Comparison of ENCODE assay signal across 12 cellular contexts in genomic region chr5:160420331-160420610, GRCh38. TPM values are rescaled to one million over a fixed set of nuclear protein-coding genes. Genes with fewer than 3 reads are reported as not detected.
DNase-seq lines count a peak whose midpoint lies in the region; ATAC-seq and TF ChIP-seq lines count a peak whose summit lies in the region.
"Had no signal": no experiment of that assay in that cellular context is flagged by ENCODE, and none has a peak within 500 bp of the region (broad histone marks: within the 10 kb centered on the region; RNA-seq: fewer than 3 reads in every experiment).

No MANE protein-coding gene starts in this region.

- no TSS peak for BruUV-seq in Panc1 (replicated peaks; lab: Mats Ljungman, UMichigan)
- no TSS peak for BruUV-seq in PC-3 (replicated peaks; lab: Mats Ljungman, UMichigan)

- no peak for TF ChIP-seq EP300 in transverse colon (IDR thresholded peaks at IDR 0.05; ENCODE audit: low read depth)

- peaks cover 42% of the 10 kb centered on the region for H3K4me1 ChIP-seq in Panc1 (ENCODE audit: control insufficient read depth, insufficient read depth, low read length)
- H3K4me1 ChIP-seq in transverse colon: peaks cover 18 to 44% (median 24%) of the 10 kb centered on the region in 4 donors
- H3K4me1 ChIP-seq in PC-3 (ENCODE audit: insufficient read depth, low read length): peaks cover 38% of the 10 kb centered on the region

- no peak for TF ChIP-seq CTCF in Panc1 (IDR thresholded peaks at IDR 0.05)
- TF ChIP-seq CTCF in endothelial cell (IDR thresholded peaks at IDR 0.05; ENCODE audit: unreplicated experiment): no peak
- no peak for TF ChIP-seq CTCF in transverse colon (IDR thresholded peaks at IDR 0.05)
- TF ChIP-seq CTCF in PC-3 (conservative IDR thresholded peaks at IDR 0.05; ENCODE audit: low read depth, low read length): no peak

- H3K4me3 Mint-ChIP-seq in activated naive CD4-positive, alpha-beta T cell treated with anti-CD3 and anti-CD28 coated beads, Interleukin-2, amount 10 ng/mL, durations not matched to agents 7 days and 5 days: peak overlapping the region; percentile 92
- peak overlapping the region; percentile 7 for H3K4me3 Mint-ChIP-seq in endothelial cell (ENCODE audit: unreplicated experiment)

- no peaks in the 10 kb centered on the region for H3F3A ChIP-seq in PC-3 (ENCODE audit: low read length, unreplicated experiment)

- peaks cover 81% of the 10 kb centered on the region for H3K4me1 Mint-ChIP-seq in activated naive CD4-positive, alpha-beta T cell treated with anti-CD3 and anti-CD28 coated beads, Interleukin-2, amount 10 ng/mL, durations not matched to agents 7 days and 5 days
- H3K4me1 Mint-ChIP-seq in endothelial cell (ENCODE audit: unreplicated experiment): peaks cover 32% of the 10 kb centered on the region

- H4K20me1 ChIP-seq in PC-3 (ENCODE audit: low read length): 0 out of 2 replicates have a peak, but pooled peaks cover 5% of the 10 kb centered on the region

- H3K36me3 Mint-ChIP-seq in activated naive CD4-positive, alpha-beta T cell treated with anti-CD3 and anti-CD28 coated beads, Interleukin-2, amount 10 ng/mL, durations not matched to agents 7 days and 5 days: peaks cover 42% of the 10 kb centered on the region
- no peaks in the 10 kb centered on the region for H3K36me3 Mint-ChIP-seq in endothelial cell (ENCODE audit: low read depth, unreplicated experiment)

- H3K9me3 Mint-ChIP-seq in activated naive CD4-positive, alpha-beta T cell treated with anti-CD3 and anti-CD28 coated beads, Interleukin-2, amount 10 ng/mL, durations not matched to agents 7 days and 5 days: no peaks in the 10 kb centered on the region
- no peaks in the 10 kb centered on the region for H3K9me3 Mint-ChIP-seq in endothelial cell (ENCODE audit: unreplicated experiment)

- no peak for TF ChIP-seq POLR2A in transverse colon (IDR thresholded peaks at IDR 0.05)

- intact Hi-C loops in Panc1 (cut with micrococcal nuclease; ENCODE audit: unreplicated experiment) (no loop called here), transverse colon (cut with DNase I; ENCODE audit: low total_unique reads) (no loop called here), PC-3 (cut with micrococcal nuclease) (loop anchor here (5.0 kb wide), 1 partner anchor 42 kb away; no protein-coding TSS in a partner anchor)

- H3K79me2 ChIP-seq in PC-3 (ENCODE audit: low read length): peaks cover 62% of the 10 kb centered on the region

- H3K9me2 ChIP-seq in PC-3 (replicated peaks; ENCODE audit: low read length): no peaks in the 10 kb centered on the region

- CTCF ChIA-PET in activated naive CD4-positive, alpha-beta T cell treated with anti-CD3 and anti-CD28 coated beads, Interleukin-2, amount 10 ng/mL, durations not matched to agents 7 days and 5 days (lab: Charles Lee): interaction anchor here (0.7 to 3.4 kb wide), 2 partner anchors 19 to 326 kb away, joined by 3 to 19 read pairs; no protein-coding TSS in a partner anchor
- CTCF ChIA-PET in Panc1 (lab: Charles Lee): no interaction called here
- CTCF ChIA-PET in PC-3 (lab: Charles Lee): no interaction called here

- no peaks in the 10 kb centered on the region for H3K27me3 ChIP-seq in Panc1 (ENCODE audit: control insufficient read depth, insufficient read depth, low read length)
- H3K27me3 ChIP-seq in transverse colon: no peaks in the 10 kb centered on the region
- H3K27me3 ChIP-seq in PC-3 (ENCODE audit: low read length): no peaks in the 10 kb centered on the region
- H3K27me3 ChIP-seq: Peyer's patch had no signal

- POLR2A ChIA-PET in Panc1 (lab: Charles Lee) (no interaction called here), PC-3 (lab: Charles Lee; ENCODE audit: unreplicated experiment) (no interaction called here)

- H2AFZ ChIP-seq in PC-3 (ENCODE audit: low read length): no peak overlapping the region

- H3K27ac ChIP-seq in Panc1 (ENCODE audit: low read length) (peak overlapping the region; percentile 99), transverse colon (peak overlapping the region; percentile 84 to 92 (median 88)), PC-3 (ENCODE audit: low read length) (no peak overlapping the region)
- H3K27ac ChIP-seq: C4-2B had no signal

- no peaks in the 10 kb centered on the region for H3K9me3 ChIP-seq in Panc1 (ENCODE audit: control insufficient read depth, insufficient read depth, low read depth, low read length)
- H3K9me3 ChIP-seq in transverse colon: no peaks in the 10 kb centered on the region
- no peaks in the 10 kb centered on the region for H3K9me3 ChIP-seq in PC-3 (ENCODE audit: low read length)
- H3K9me3 ChIP-seq: Peyer's patch had no signal

- H3K36me3 ChIP-seq in Panc1 (ENCODE audit: control insufficient read depth, insufficient read depth, low read length) (peaks cover 34% of the 10 kb centered on the region), transverse colon (no peaks in the 10 kb centered on the region), PC-3 (ENCODE audit: low read depth, low read length) (peaks cover 14% of the 10 kb centered on the region)
- H3K36me3 ChIP-seq: Peyer's patch had no signal

- peak overlapping the region; percentile 97 for H3K27ac Mint-ChIP-seq in activated naive CD4-positive, alpha-beta T cell treated with anti-CD3 and anti-CD28 coated beads, Interleukin-2, amount 10 ng/mL, durations not matched to agents 7 days and 5 days
- peak overlapping the region; percentile 100 for H3K27ac Mint-ChIP-seq in endothelial cell (ENCODE audit: unreplicated experiment)

- ATAC-seq in Panc1 (no peak), PC-3 (no peak)

- DNase-seq in activated naive CD4-positive, alpha-beta T cell treated with anti-CD3 and anti-CD28 coated beads, Interleukin-2, amount 10 ng/mL, durations not matched to agents 7 days and 5 days: no peak
- DNase-seq in activated naive CD4-positive, alpha-beta T cell (lab: John Stamatoyannopoulos, UW): no peak
- DNase-seq in Panc1 (ENCODE audit: low read depth, low spot score) (peak; percentile 5), endothelial cell (ENCODE audit: low spot score) (no peak), transverse colon (no peak), NCI-H2171 (lab: John Stamatoyannopoulos, UW) (no peak), PC-3 (no peak), NCI-H1105 (lab: John Stamatoyannopoulos, UW) (no peak)
- DNase-seq: activated CD4-positive, alpha-beta T cell treated with anti-CD3 and anti-CD28 coated beads for 1 hour; Peyer's patch; stimulated activated CD4-positive, alpha-beta T cell treated with anti-CD3 and anti-CD28 coated beads, Interleukin-12 subunit alpha, Interleukin-12 subunit beta, amount 100 ng/mL, for 4 hours had no signal

- no peaks in the 10 kb centered on the region for H3K27me3 Mint-ChIP-seq in activated naive CD4-positive, alpha-beta T cell treated with anti-CD3 and anti-CD28 coated beads, Interleukin-2, amount 10 ng/mL, durations not matched to agents 7 days and 5 days
- H3K27me3 Mint-ChIP-seq in endothelial cell (ENCODE audit: unreplicated experiment): peaks cover 11% of the 10 kb centered on the region

- H3K9ac ChIP-seq in PC-3 (ENCODE audit: low read length): no peak overlapping the region

- in situ Hi-C loops in Panc1 (cut with HindIII; ENCODE audit: low pct_unique_long_range_greater_than_20kb, low sequenced_read_pairs) (no loop called here), transverse colon (cut with MboI; ENCODE audit: low pct_ligation_motif_present in 1 of 4, low pct_unique_long_range_greater_than_20kb in 1 of 4, low sequenced_read_pairs in 3 of 4) (no loop called here)

- H3K4me2 ChIP-seq in PC-3 (ENCODE audit: low read length): no peak overlapping the region

- H3K4me3 ChIP-seq in Panc1 (ENCODE audit: low read depth in 2 of 2, low read length in 2 of 2) (peak overlapping the region; percentile 74 to 96; a peak in 3 of 4 replicates), transverse colon (no peak overlapping the region), PC-3 (ENCODE audit: low read length) (no peak overlapping the region)

RNA-seq across cellular contexts. Expression of gene PTTG1, which starts 1.4 kb away (rescaled TPM):
- total RNA-seq in Panc1 (2021; ENCODE audit: unreplicated experiment) (171 TPM), endothelial cell (ENCODE audit: unreplicated experiment) (25.1 TPM), transverse colon (10 to 100 TPM in 3 of 4 donors, 1 to 10 TPM in 1; 6.4 to 41.1 (median 15.2) TPM), PC-3 (2014; rRNA removed) (198 and 245 TPM in 2 replicates)
- 55.0 TPM for polyA plus RNA-seq in Panc1 (2012; ENCODE audit: insufficient read length)

RNA-seq across cellular contexts. Expression of gene SLU7, which starts 1.4 kb away (rescaled TPM):
- total RNA-seq in Panc1 (2021; ENCODE audit: unreplicated experiment) (45.7 TPM), endothelial cell (ENCODE audit: unreplicated experiment) (53.1 TPM), transverse colon (10 to 100 TPM; 10.5 to 69.2 (median 52.5) TPM), PC-3 (2014; rRNA removed) (20.6 and 33.3 TPM in 2 replicates)
- 31.0 TPM for polyA plus RNA-seq in Panc1 (2012; ENCODE audit: insufficient read length)

RNA-seq across cellular contexts. Expression of gene FAM200C, which starts 20.4 kb away (rescaled TPM):
- 3.0 TPM for total RNA-seq in Panc1 (2021; ENCODE audit: unreplicated experiment)
- 1.1 TPM for polyA plus RNA-seq in Panc1 (2012; ENCODE audit: insufficient read length)
- 3.2 TPM for total RNA-seq in endothelial cell (ENCODE audit: unreplicated experiment)
- total RNA-seq in transverse colon: 1 to 10 TPM in 3 of 4 donors, under 1 TPM in 1; 0.37 to 7.8 (median 2.5) TPM
- total RNA-seq in PC-3 (2014; rRNA removed): 1.5 and 2.6 TPM in 2 replicates

RNA-seq across cellular contexts. Expression of gene C1QTNF2, which starts 49.8 kb away (rescaled TPM):
- total RNA-seq in Panc1 (2021; ENCODE audit: unreplicated experiment): 0.44 TPM
- polyA plus RNA-seq in Panc1 (2012; ENCODE audit: insufficient read length): not detected
- total RNA-seq in endothelial cell (ENCODE audit: unreplicated experiment): not detected
- 1 to 10 TPM in 1 of 4 donors, under 1 TPM in 2, not detected in 1; 0.41 to 2.2 (median 0.79) TPM for total RNA-seq in transverse colon
- total RNA-seq in PC-3 (2014; rRNA removed): 0.04 and 0.17 TPM in 2 replicates

Comparison
In these comparisons a context has a peak if more than half of its experiments do, and no peak if none do; other contexts are left out.
1. H3K4me3 ChIP-seq: peak in Panc1 (2 of 2); none in transverse colon (0 of 4) and PC-3 (single experiment).